Comparison of ENCODE assay signal across 10 cellular contexts in the genomic region with DNA sequence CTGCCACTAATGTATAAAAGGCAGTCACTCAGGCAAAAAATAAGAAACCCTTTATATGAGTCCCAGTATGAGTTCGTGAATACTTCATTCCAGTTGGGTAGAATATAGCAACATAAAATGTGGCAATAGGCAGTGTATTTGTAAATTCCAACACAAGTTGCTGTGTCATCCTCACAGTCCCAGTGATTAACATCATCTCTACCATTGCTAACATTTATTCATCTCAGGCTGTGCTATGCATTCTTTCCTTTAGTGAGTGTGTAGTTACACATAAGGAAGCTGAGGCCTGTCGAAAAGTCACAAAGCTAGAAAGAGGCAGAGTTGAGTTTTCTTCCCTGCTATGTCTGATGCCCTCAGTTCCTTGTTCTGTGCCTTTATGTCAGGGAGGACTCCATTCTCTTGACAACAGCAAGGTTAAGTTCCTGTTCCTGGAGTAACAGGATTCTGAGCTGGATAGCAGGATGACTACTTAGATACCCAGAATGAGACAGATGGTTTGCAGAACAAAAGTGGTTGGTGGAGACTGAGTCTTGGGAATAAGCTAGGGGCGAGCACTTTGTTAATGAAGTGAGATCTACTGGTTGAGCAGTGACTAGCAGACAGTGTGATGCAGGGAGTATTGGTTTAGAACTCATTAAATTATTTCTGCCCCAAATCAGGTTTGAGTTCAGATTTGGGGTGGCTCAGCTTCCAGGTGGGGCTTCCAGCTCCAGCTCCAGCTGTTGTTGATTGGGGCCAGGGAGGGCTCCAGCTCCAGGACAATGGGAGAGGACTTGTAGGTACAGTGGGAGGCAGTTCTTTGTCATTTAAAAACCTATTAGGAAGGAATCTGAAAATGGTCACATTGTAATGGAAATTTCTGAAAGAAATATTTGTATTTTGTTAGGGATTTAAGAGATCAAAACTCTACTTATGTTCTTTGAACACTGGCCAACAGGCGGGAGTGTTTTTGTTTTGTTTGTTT.
DNase-seq lines count a peak whose midpoint lies in the region; ATAC-seq, FAIRE-seq and TF ChIP-seq lines count a peak whose summit lies in the region.
"Had no signal": no experiment of that assay in that cellular context is flagged by ENCODE, and none has a peak within 500 bp of the region (broad histone marks: within the 10 kb centered on the region; RNA-seq: fewer than 3 reads in every experiment).

No MANE protein-coding gene starts in this region.

- TF ChIP-seq POLR2A in K562 (conservative IDR thresholded peaks at IDR 0.05) = no peak

- no peak for ATAC-seq in right cardiac atrium
- peak; percentile 16 for ATAC-seq in K562
- no peak for ATAC-seq in GM18498 (IDR thresholded peaks at IDR 0.05; ENCODE audit: unreplicated experiment)

- H3K36me3 ChIP-seq in right atrium auricular region = no peaks in the 10 kb centered on the region
- peaks cover 21% of the 10 kb centered on the region for H3K36me3 ChIP-seq in K562 (ENCODE audit: control insufficient read depth, insufficient read depth, low read length)
- H3K36me3 ChIP-seq in liver (ENCODE audit: control insufficient read depth in 4 of 4, insufficient read depth in 3 of 4, low read depth in 1 of 4, low read length in 3 of 4) = peaks cover 0 to 4% (median 1%) of the 10 kb centered on the region in 4 donors

- no peaks in the 10 kb centered on the region for H3K9me3 ChIP-seq in right atrium auricular region
- no peaks in the 10 kb centered on the region for H3K9me3 ChIP-seq in right cardiac atrium (ENCODE audit: control insufficient read depth, low read length)
- no peaks in the 10 kb centered on the region for H3K9me3 ChIP-seq in K562 (replicated peaks; ENCODE audit: control insufficient read depth, insufficient read depth, low read depth, low read length)
- H3K9me3 ChIP-seq in liver (ENCODE audit: control insufficient read depth in 4 of 4, low read length in 3 of 4) = no peaks in the 10 kb centered on the region

- no peak for TF ChIP-seq CTCF in right atrium auricular region (IDR thresholded peaks at IDR 0.05)
- no peak for TF ChIP-seq CTCF in K562 (IDR thresholded peaks at IDR 0.05 in 2 of 3, conservative IDR thresholded peaks at IDR 0.05 in 1 of 3; ENCODE audit: insufficient read depth in 2 of 3, low read depth in 1 of 3, low read length in 3 of 3)
- TF ChIP-seq CTCF in liver (IDR thresholded peaks at IDR 0.05; ENCODE audit: low read depth, low read length, missing input control) = no peak

- 84% methylated on average over 4 of the region's 4 CpGs for WGBS in right cardiac atrium
- 60% methylated on average over 4 of the region's 4 CpGs for WGBS in K562 (ENCODE audit: insufficient coverage, low coverage, missing lambda C conversion rate)
- 87% methylated on average over 4 of the region's 4 CpGs for WGBS in liver

- no peak for TF ChIP-seq EP300 in K562 (IDR thresholded peaks at IDR 0.05; ENCODE audit: low read length)

- BruUV-seq in K562 (replicated peaks; lab: Mats Ljungman, UMichigan) = TSS peak; percentile 5

- no peak for DNase-seq in right atrium auricular region (ENCODE audit: low spot score)
- DNase-seq in right cardiac atrium = no peak
- peak in 1 of 4 experiments; percentile 22 for DNase-seq in K562 (ENCODE audit: extremely low read depth in 1 of 4, low spot score in 3 of 4)
- DNase-seq in activated naive CD4-positive, alpha-beta T cell treated with Interleukin-2 at 50 U/mL for 16 hours = no peak
- DNase-seq in NCI-H2107 (lab: John Stamatoyannopoulos, UW) = no peak
- DNase-seq in NCI-H510A (lab: John Stamatoyannopoulos, UW) = no peak
- DNase-seq: NCI-H2029; stimulated activated CD4-positive, alpha-beta T cell treated with anti-CD3 and anti-CD28 coated beads, Interleukin-4, amount 100 ng/mL, for 4 hours had no signal

- FAIRE-seq in K562 (lab: Jason Lieb, UNC) = peak; percentile 26

- CTCF ChIA-PET in K562 (lab: Yijun Ruan, JAX; ENCODE audit: low intra/inter-chr PET ratio) = no interaction called here

- TF ChIP-seq RAD21 in K562 (CRISPR knock-in tag; conservative IDR thresholded peaks at IDR 0.05 in 1 of 2, IDR thresholded peaks at IDR 0.05 in 1 of 2) = no peak
- TF ChIP-seq RAD21 in liver (IDR thresholded peaks at IDR 0.05) = no peak

- no peak overlapping the region for H3K4me3 ChIP-seq in right atrium auricular region
- H3K4me3 ChIP-seq in right cardiac atrium (ENCODE audit: low read length) = no peak overlapping the region
- no peak overlapping the region for H3K4me3 ChIP-seq in K562
- H3K4me3 ChIP-seq in liver (ENCODE audit: low read depth in 1 of 3, low read length in 3 of 3) = no peak overlapping the region

- intact Hi-C loops in right cardiac atrium (cut with DNase I) (no loop called here), K562 (cut with micrococcal nuclease) (no loop called here)

- H3K4me2 ChIP-seq in K562 (ENCODE audit: insufficient read depth, low read length) = no peak overlapping the region

- in situ Hi-C loops in K562 (cut with MboI) = no loop called here

- POLR2A ChIA-PET in K562 (lab: Yijun Ruan, JAX) = no interaction called here

- peak overlapping the region; percentile 67 for H3K27ac ChIP-seq in right atrium auricular region
- no peak overlapping the region for H3K27ac ChIP-seq in right cardiac atrium (ENCODE audit: low read length)
- H3K27ac ChIP-seq in K562 (ENCODE audit: extremely low read depth, low read depth, low read length) = peak overlapping the region; percentile 50; the same call in 2 of the 3 replicates
- H3K27ac ChIP-seq in liver (ENCODE audit: low read depth in 1 of 2, low read length in 2 of 2) = peak overlapping the region; percentile 65 to 95

- H2AFZ ChIP-seq in K562 (ENCODE audit: low read depth, low read length) = no peak overlapping the region

- H3K9ac ChIP-seq in K562 (ENCODE audit: insufficient read depth in 1 of 2, low read depth in 2 of 2, low read length in 2 of 2) (no peak overlapping the region), liver (ENCODE audit: low read depth in 1 of 2, low read length in 2 of 2) (no peak overlapping the region)

- H4K20me1 ChIP-seq in K562 (replicated peaks; ENCODE audit: control insufficient read depth, insufficient read depth, low read length) = no peaks in the 10 kb centered on the region

- peaks cover 50% of the 10 kb centered on the region for H3K79me2 ChIP-seq in K562 (ENCODE audit: control insufficient read depth, insufficient read depth, low read length)

- H3K9me1 ChIP-seq in K562 (ENCODE audit: control insufficient read depth, insufficient read depth, low read length) = peaks cover 3% of the 10 kb centered on the region

- H3K4me1 ChIP-seq in right atrium auricular region = peaks cover 0 to 66% of the 10 kb centered on the region in 2 donors
- peaks cover 26% of the 10 kb centered on the region for H3K4me1 ChIP-seq in right cardiac atrium (ENCODE audit: control insufficient read depth, insufficient read depth, low read length)
- peaks cover 2 to 48% of the 10 kb centered on the region in 2 experiments; a peak in 4 of 5 replicates for H3K4me1 ChIP-seq in K562 (replicated peaks in 1 of 2; ENCODE audit: control insufficient read depth in 2 of 2, insufficient read depth in 2 of 2, low read length in 2 of 2)
- peaks cover 13 to 45% (median 16%) of the 10 kb centered on the region in 4 donors for H3K4me1 ChIP-seq in liver (ENCODE audit: control insufficient read depth in 4 of 4, insufficient read depth in 4 of 4, low read length in 3 of 4)

- H3K27me3 ChIP-seq in right atrium auricular region = no peaks in the 10 kb centered on the region
- no peaks in the 10 kb centered on the region for H3K27me3 ChIP-seq in right cardiac atrium (ENCODE audit: control insufficient read depth, insufficient read depth)
- H3K27me3 ChIP-seq in K562 (ENCODE audit: control insufficient read depth in 2 of 2, insufficient read depth in 2 of 2, low read length in 2 of 2) = no peaks in the 10 kb centered on the region
- no peaks in the 10 kb centered on the region for H3K27me3 ChIP-seq in liver (ENCODE audit: control insufficient read depth in 4 of 4, insufficient read depth in 4 of 4, low read length in 3 of 4)

TF ChIP-seq in K562, 482 proteins besides CTCF, POLR2A, EP300 and RAD21 (continues in another document):
- TF ChIP-seq, protein P1, sequence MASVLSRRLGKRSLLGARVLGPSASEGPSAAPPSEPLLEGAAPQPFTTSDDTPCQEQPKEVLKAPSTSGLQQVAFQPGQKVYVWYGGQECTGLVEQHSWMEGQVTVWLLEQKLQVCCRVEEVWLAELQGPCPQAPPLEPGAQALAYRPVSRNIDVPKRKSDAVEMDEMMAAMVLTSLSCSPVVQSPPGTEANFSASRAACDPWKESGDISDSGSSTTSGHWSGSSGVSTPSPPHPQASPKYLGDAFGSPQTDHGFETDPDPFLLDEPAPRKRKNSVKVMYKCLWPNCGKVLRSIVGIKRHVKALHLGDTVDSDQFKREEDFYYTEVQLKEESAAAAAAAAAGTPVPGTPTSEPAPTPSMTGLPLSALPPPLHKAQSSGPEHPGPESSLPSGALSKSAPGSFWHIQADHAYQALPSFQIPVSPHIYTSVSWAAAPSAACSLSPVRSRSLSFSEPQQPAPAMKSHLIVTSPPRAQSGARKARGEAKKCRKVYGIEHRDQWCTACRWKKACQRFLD (CRISPR knock-in tag; IDR thresholded peaks at IDR 0.05) = no peak
- no peak for TF ChIP-seq JUND (IDR thresholded peaks at IDR 0.05; ENCODE audit: borderline replicate concordance, low read depth, low read length)
- peak; percentile 11; the same call in 1 of the 3 replicates for TF ChIP-seq JUND (tag; IDR thresholded peaks at IDR 0.05; ENCODE audit: borderline replicate concordance, low read depth, low read length)
- TF ChIP-seq ZNF263 (CRISPR knock-in tag; IDR thresholded peaks at IDR 0.05; ENCODE audit: borderline replicate concordance) = 0 out of 2 replicates have a peak, but pooled peaks have one; percentile 44
- peak; percentile 51; the same call in 1 of the 2 replicates for TF ChIP-seq DPF2 (IDR thresholded peaks at IDR 0.05)

TF ChIP-seq in liver, 16 proteins besides CTCF, POLR2A, EP300 and RAD21 (continues in another document):
- TF ChIP-seq, protein P2, sequence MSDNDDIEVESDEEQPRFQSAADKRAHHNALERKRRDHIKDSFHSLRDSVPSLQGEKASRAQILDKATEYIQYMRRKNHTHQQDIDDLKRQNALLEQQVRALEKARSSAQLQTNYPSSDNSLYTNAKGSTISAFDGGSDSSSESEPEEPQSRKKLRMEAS (IDR thresholded peaks at IDR 0.05) = no peak
